In the genomic region with DNA sequence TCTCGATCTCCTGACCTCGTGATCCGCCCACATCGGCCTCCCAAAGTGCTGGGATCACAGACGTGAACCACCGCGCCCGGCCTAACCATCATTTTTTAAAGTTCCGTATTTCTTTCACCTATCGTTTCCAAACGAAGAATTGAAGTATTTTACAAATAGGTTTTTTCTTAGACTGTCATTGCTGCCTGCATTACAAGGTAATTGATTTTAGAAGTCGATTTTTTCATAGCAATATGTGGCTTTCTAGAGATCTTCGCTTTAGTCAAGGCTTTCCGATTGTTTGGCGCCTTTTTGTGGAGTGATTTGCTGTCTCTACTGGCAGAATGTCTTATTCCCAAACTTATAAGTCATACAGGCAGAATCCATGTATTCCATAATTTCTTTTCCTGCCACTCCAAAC, we compare ENCODE assay signal across 27 cellular contexts.
"Had no signal": no experiment of that assay in that cellular context is flagged by ENCODE, and none has a peak within 500 bp of the region (broad histone marks: within the 10 kb centered on the region; RNA-seq: fewer than 3 reads in every experiment).

No MANE protein-coding gene starts in this region.

- DNase-seq: colonic mucosa; cortex of kidney; dermis blood vessel endothelial cell; dorsolateral prefrontal cortex; effector CD4-positive, alpha-beta T cell; effector CD8-positive, alpha-beta T cell; effector memory CD4-positive, alpha-beta T cell; effector memory CD8-positive, alpha-beta T cell; endodermal cell; erythroblast; esophagus squamous epithelium; foreskin fibroblast; foreskin keratinocyte; foreskin melanocyte; gastrocnemius medialis; glutamatergic neuron; head of caudate nucleus; heart left ventricle; heart right ventricle had no signal

- H3K4me3 ChIP-seq: colonic mucosa, coronary artery, dorsolateral prefrontal cortex, esophagus muscularis mucosa, esophagus squamous epithelium, gastrocnemius medialis, gastroesophageal sphincter, heart left ventricle, heart right ventricle had no signal

- H3K27ac ChIP-seq: colonic mucosa, coronary artery, dorsolateral prefrontal cortex, epithelial cell of prostate, esophagus squamous epithelium, foreskin keratinocyte, gastrocnemius medialis, heart right ventricle had no signal

- FAIRE-seq: colon, endometrium, endothelial cell of umbilical vein had no signal

- H3K36me3 ChIP-seq: colonic mucosa, esophagus muscularis mucosa, esophagus squamous epithelium, gastrocnemius medialis, gastroesophageal sphincter, heart left ventricle, heart right ventricle had no signal

- H3K4me1 ChIP-seq: colonic mucosa, foreskin keratinocyte had no signal

- H3K9me3 ChIP-seq: colonic mucosa, esophagus muscularis mucosa, esophagus squamous epithelium, gastrocnemius medialis, gastroesophageal sphincter, heart left ventricle, heart right ventricle had no signal

- ATAC-seq: effector memory CD8-positive, alpha-beta T cell; esophagus mucosa; foreskin keratinocyte; gastrocnemius medialis; gastroesophageal sphincter; heart right ventricle had no signal
